Comparison of ENCODE assay signal across 16 cellular contexts in genomic region chr10:132272061-132272766, GRCh38. TPM values are rescaled to one million over a fixed set of nuclear protein-coding genes. Genes with fewer than 3 reads are reported as not detected.
A peak's percentile ranks its signal among the peaks of the same experiment; 100 is the strongest.
DNase-seq lines count a peak whose midpoint lies in the region; TF ChIP-seq lines count a peak whose summit lies in the region.
"Had no signal": no experiment of that assay in that cellular context is flagged by ENCODE, and none has a peak within 500 bp of the region (broad histone marks: within the 10 kb centered on the region; RNA-seq: fewer than 3 reads in every experiment).

No MANE protein-coding gene starts in this region.

- no peak overlapping the region for H3K4me2 ChIP-seq in hepatocyte
- H3K4me2 ChIP-seq in PC-9 = no peak overlapping the region
- H3K4me2 ChIP-seq: SK-N-SH had no signal

- H3K4me3 ChIP-seq in cardiac fibroblast (replicated peaks in 1 of 2; ENCODE audit: low read depth in 2 of 2, low read length in 2 of 2) (no peak overlapping the region), hepatocyte (no peak overlapping the region), PC-9 (no peak overlapping the region)

- 72% methylated on average over 35 of the region's 35 CpGs for WGBS in hepatocyte (ENCODE audit: low lambda C conversion rate, missing lambda C conversion rate)

- no TSS peak for BruUV-seq in PC-9 (replicated peaks; lab: Mats Ljungman, UMichigan)

- H3K36me3 Mint-ChIP-seq in glutamatergic neuron (ENCODE audit: unreplicated experiment) = peaks cover 5% of the 10 kb centered on the region
- H3K36me3 Mint-ChIP-seq: stimulated activated effector memory CD8-positive, alpha-beta T cell treated with anti-CD3 and anti-CD28 coated beads, Interleukin-12 subunit alpha, Interleukin-12 subunit beta, amount 100 ng/mL, for 72 hours had no signal

- no peak overlapping the region for H2AFZ ChIP-seq in hepatocyte
- no peak overlapping the region for H2AFZ ChIP-seq in PC-9

- TF ChIP-seq CTCF in cardiac fibroblast (IDR thresholded peaks at IDR 0.05; ENCODE audit: low read depth, low read length) = no peak
- TF ChIP-seq CTCF in hepatocyte (IDR thresholded peaks at IDR 0.05; ENCODE audit: poor library complexity) = no peak
- TF ChIP-seq CTCF in PC-9 (conservative IDR thresholded peaks at IDR 0.05) = no peak
- TF ChIP-seq CTCF in glutamatergic neuron (IDR thresholded peaks at IDR 0.05; ENCODE audit: partially characterized antibody, unreplicated experiment) = no peak

- no peaks in the 10 kb centered on the region for H3K4me1 ChIP-seq in hepatocyte (ENCODE audit: insufficient read depth)
- no peaks in the 10 kb centered on the region for H3K4me1 ChIP-seq in PC-9 (replicated peaks; ENCODE audit: insufficient read depth)

- in situ Hi-C loops in G401 (cut with HindIII; ENCODE audit: low sequenced_read_pairs) = no loop called here

- H3K27me3 Mint-ChIP-seq in glutamatergic neuron (ENCODE audit: unreplicated experiment) = peaks cover 17% of the 10 kb centered on the region
- H3K27me3 Mint-ChIP-seq: CD4-positive, CD25-positive, alpha-beta regulatory T cell had no signal

- H3K9me3 ChIP-seq in hepatocyte (ENCODE audit: low read depth) (no peaks in the 10 kb centered on the region), PC-9 (ENCODE audit: insufficient read depth, low read depth) (no peaks in the 10 kb centered on the region)
- H3K9me3 ChIP-seq: SK-N-SH had no signal

- POLR2A ChIA-PET in PC-9 (lab: Charles Lee; ENCODE audit: unreplicated experiment) = no interaction called here

- DNase-seq in G401 (ENCODE audit: low spot score) (peak; percentile 80), cardiac fibroblast (ENCODE audit: low read depth in 2 of 2) (peak; percentile 12 to 82), hepatocyte (ENCODE audit: low spot score) (peak; percentile 36), renal cortical epithelial cell (ENCODE audit: low read depth) (peak; percentile 49), HuH-7.5 (ENCODE audit: low spot score) (no peak), PC-9 (no peak), glutamatergic neuron (no peak), ecto neural progenitor cell (ENCODE audit: low spot score) (no peak)
- DNase-seq: CD4-positive, CD25-positive, alpha-beta regulatory T cell; GF-D8; islet precursor cell; SK-N-SH had no signal

- CTCF ChIA-PET in PC-9 (lab: Charles Lee) = no interaction called here

- H3K27me3 ChIP-seq in hepatocyte (no peaks in the 10 kb centered on the region), PC-9 (ENCODE audit: insufficient read depth, low read depth) (no peaks in the 10 kb centered on the region)

- no peak overlapping the region for H3K27ac Mint-ChIP-seq in glutamatergic neuron (ENCODE audit: unreplicated experiment)
- H3K27ac Mint-ChIP-seq: stimulated activated effector memory CD8-positive, alpha-beta T cell treated with anti-CD3 and anti-CD28 coated beads, Interleukin-12 subunit alpha, Interleukin-12 subunit beta, amount 100 ng/mL, for 72 hours had no signal

- H4K20me1 ChIP-seq in hepatocyte (ENCODE audit: insufficient read depth, poor library complexity, severe bottlenecking) (no peaks in the 10 kb centered on the region), PC-9 (ENCODE audit: insufficient read depth) (no peaks in the 10 kb centered on the region)

- intact Hi-C loops in PC-9 (cut with micrococcal nuclease; ENCODE audit: unreplicated experiment) = no loop called here

- H3K9me3 Mint-ChIP-seq in glutamatergic neuron (ENCODE audit: unreplicated experiment) = peaks cover 17% of the 10 kb centered on the region
- H3K9me3 Mint-ChIP-seq: neural crest cell; stimulated activated effector memory CD8-positive, alpha-beta T cell treated with anti-CD3 and anti-CD28 coated beads, Interleukin-12 subunit alpha, Interleukin-12 subunit beta, amount 100 ng/mL, for 72 hours had no signal

- no peaks in the 10 kb centered on the region for H3F3A ChIP-seq in PC-9 (ENCODE audit: insufficient read depth, low read depth)

- no peaks in the 10 kb centered on the region for H3K9me2 ChIP-seq in hepatocyte (replicated peaks; ENCODE audit: insufficient read depth)
- H3K9me2 ChIP-seq in PC-9 (ENCODE audit: insufficient read depth) = no peaks in the 10 kb centered on the region
- H3K9me2 ChIP-seq: SK-N-SH had no signal

- H3K27ac ChIP-seq in hepatocyte = no peak overlapping the region
- no peak overlapping the region for H3K27ac ChIP-seq in PC-9
- H3K27ac ChIP-seq: HL-60, VCaP had no signal

- peaks cover 32% of the 10 kb centered on the region for H3K4me1 Mint-ChIP-seq in glutamatergic neuron (ENCODE audit: low read depth, unreplicated experiment)

- H3K79me2 ChIP-seq in hepatocyte (no peaks in the 10 kb centered on the region), PC-9 (ENCODE audit: low read depth) (no peaks in the 10 kb centered on the region)

- no peak overlapping the region for H3K4me3 Mint-ChIP-seq in glutamatergic neuron (ENCODE audit: unreplicated experiment)
- H3K4me3 Mint-ChIP-seq: CD4-positive, CD25-positive, alpha-beta regulatory T cell; neural crest cell; stimulated activated effector memory CD8-positive, alpha-beta T cell treated with anti-CD3 and anti-CD28 coated beads, Interleukin-12 subunit alpha, Interleukin-12 subunit beta, amount 100 ng/mL, for 72 hours had no signal

- H3K36me3 ChIP-seq in hepatocyte (replicated peaks; ENCODE audit: insufficient read depth, low read depth) = no peaks in the 10 kb centered on the region
- no peaks in the 10 kb centered on the region for H3K36me3 ChIP-seq in PC-9 (ENCODE audit: low read depth)

RNA-seq across cellular contexts. Expression of gene STK32C, which starts 35.5 kb away (rescaled TPM):
- total RNA-seq in G401 (2014; rRNA removed; shearing (Covaris generic)) = 27.8 and 28.3 TPM in 2 replicates
- 4.8 and 7.9 TPM in 2 replicates for total RNA-seq in hepatocyte
- polyA plus RNA-seq in hepatocyte = 9.6 and 12.2 TPM in 2 replicates
- total RNA-seq in renal cortical epithelial cell = 9.2 and 15.5 TPM in 2 replicates
- 13.9 and 21.8 TPM in 2 replicates for total RNA-seq in PC-9 (2021)
- total RNA-seq in glutamatergic neuron (ENCODE audit: unreplicated experiment) = 69.2 TPM

RNA-seq across cellular contexts. Expression of gene LRRC27, which starts 59.8 kb away (rescaled TPM):
- 3.7 and 11.0 TPM in 2 replicates for total RNA-seq in G401 (2014; rRNA removed; shearing (Covaris generic))
- 6.8 and 8.3 TPM in 2 replicates for total RNA-seq in hepatocyte
- polyA plus RNA-seq in hepatocyte = 7.5 and 7.9 TPM in 2 replicates
- 3.1 and 16.4 TPM in 2 replicates for total RNA-seq in renal cortical epithelial cell
- total RNA-seq in PC-9 (2021) = 10.0 and 17.5 TPM in 2 replicates
- total RNA-seq in glutamatergic neuron (ENCODE audit: unreplicated experiment) = 13.8 TPM

Comparison
In these comparisons a context has a peak if more than half of its experiments do, and no peak if none do; other contexts are left out.
1. DNase-seq: peak in G401 (single experiment), cardiac fibroblast (2 of 2), hepatocyte (single experiment) and renal cortical epithelial cell (single experiment); none in HuH-7.5 (single experiment), PC-9 (0 of 2), glutamatergic neuron (single experiment) and ecto neural progenitor cell (single experiment).